Comparison of ENCODE assay signal across 16 cellular contexts in genomic region chr14:95770777-95771176, GRCh38.
DNase-seq lines count a peak whose midpoint lies in the region; ATAC-seq and TF ChIP-seq lines count a peak whose summit lies in the region.
"Had no signal": no experiment of that assay in that cellular context is flagged by ENCODE, and none has a peak within 500 bp of the region (broad histone marks: within the 10 kb centered on the region; RNA-seq: fewer than 3 reads in every experiment).

No MANE protein-coding gene starts in this region.

- peaks cover 8% of the 10 kb centered on the region for H3K27me3 ChIP-seq in RWPE2 (ENCODE audit: insufficient read depth, poor library complexity, severe bottlenecking)
- H3K27me3 ChIP-seq: upper lobe of left lung had no signal

- TF ChIP-seq CTCF in RWPE2 (IDR thresholded peaks at IDR 0.05; ENCODE audit: poor library complexity, severe bottlenecking), result no peak

- no peak overlapping the region for H3K4me3 ChIP-seq in RWPE2 (ENCODE audit: severe bottlenecking)
- H3K4me3 ChIP-seq: upper lobe of left lung had no signal

- H3K27ac ChIP-seq in RWPE2 (ENCODE audit: poor library complexity, severe bottlenecking), result no peak overlapping the region
- H3K27ac ChIP-seq: upper lobe of left lung had no signal

- DNase-seq in COLO668 (lab: John Stamatoyannopoulos, UW; ENCODE audit: unreplicated experiment), result peak; percentile 77
- peak; percentile 35 for DNase-seq in DMS53 treated with DMSO at 0.1 percent for 48 hours (lab: John Stamatoyannopoulos, UW; ENCODE audit: unreplicated experiment)
- peak; percentile 37 for DNase-seq in NCI-H146 (lab: John Stamatoyannopoulos, UW)
- DNase-seq in RWPE2 (ENCODE audit: low spot score), result no peak
- no peak for DNase-seq in nucleus accumbens (lab: John Stamatoyannopoulos, UW)
- no peak for DNase-seq in NCI-H128 (lab: John Stamatoyannopoulos, UW; ENCODE audit: unreplicated experiment)
- DNase-seq in NCI-H774 (lab: John Stamatoyannopoulos, UW), result no peak
- DNase-seq: activated effector memory CD4-positive, alpha-beta T cell treated with anti-CD3 and anti-CD28 coated beads, Interleukin-2, amount 50 U/mL, for 16 hours; central memory CD4-positive, alpha-beta T cell; effector CD8-positive, alpha-beta T cell; hypothalamus; Karpas-422; kidney glomerular epithelial cell; stimulated activated naive CD4-positive, alpha-beta T cell; upper lobe of left lung had no signal

- H3K36me3 ChIP-seq in RWPE2 (ENCODE audit: low read depth), result no peaks in the 10 kb centered on the region
- H3K36me3 ChIP-seq: upper lobe of left lung had no signal

- H3K9me3 ChIP-seq in RWPE2 (ENCODE audit: severe bottlenecking), result no peaks in the 10 kb centered on the region
- H3K9me3 ChIP-seq: upper lobe of left lung had no signal

- H3K4me1 ChIP-seq in RWPE2 (ENCODE audit: insufficient read depth, poor library complexity, severe bottlenecking), result no peaks in the 10 kb centered on the region
- H3K4me1 ChIP-seq: upper lobe of left lung had no signal

- peak; percentile 41; the same call in 1 of the 3 replicates for ATAC-seq in RWPE2 (ENCODE audit: low read depth)
- ATAC-seq in HG03378 (IDR thresholded peaks at IDR 0.05; ENCODE audit: unreplicated experiment), result no peak

Comparison
In these comparisons a context has a peak if more than half of its experiments do, and no peak if none do; other contexts are left out.
1. DNase-seq: peak in COLO668 (single experiment), DMS53 treated with DMSO at 0.1 percent for 48 hours (single experiment) and NCI-H146 (single experiment); none in RWPE2 (single experiment), nucleus accumbens (0 of 56), NCI-H128 (single experiment) and NCI-H774 (single experiment).